7 cellular contexts compared by ENCODE assay signal in genomic region chr3:47760207-47760606, GRCh38. TPM values are rescaled to one million over a fixed set of nuclear protein-coding genes. Genes with fewer than 3 reads are reported as not detected.
A peak's percentile ranks its signal among the peaks of the same experiment; 100 is the strongest.
DNase-seq lines count a peak whose midpoint lies in the region; ATAC-seq and TF ChIP-seq lines count a peak whose summit lies in the region.
"Not testable (repeated sequence)": the region's sequence is repeated elsewhere in the genome, so short reads cannot be mapped to it uniquely, and the experiment has no call there.

No MANE protein-coding gene starts in this region.

- not testable (repeated sequence) for H3K27me3 Mint-ChIP-seq in CD4-positive, alpha-beta T cell; activated CD4-positive, alpha-beta T cell treated with anti-CD3 and anti-CD28 coated beads, Interleukin-2, amount 10 ng/mL, durations not matched to agents 7 days and 5 days; activated naive CD8-positive, alpha-beta T cell; naive thymus-derived CD4-positive, alpha-beta T cell; progenitor cell of endocrine pancreas

- not testable (repeated sequence) for H3K4me3 ChIP-seq in naive thymus-derived CD4-positive, alpha-beta T cell (ENCODE audit: low read length); stomach

- not testable (repeated sequence) for H3K27ac ChIP-seq in CD4-positive, alpha-beta T cell (ENCODE audit: low read depth, low read length); naive thymus-derived CD4-positive, alpha-beta T cell (ENCODE audit: low read depth, low read length); stomach

- peaks cover 51% of the 10 kb centered on the region for H3K36me3 Mint-ChIP-seq in CD4-positive, alpha-beta T cell (ENCODE audit: low read depth)
- peaks cover 10% of the 10 kb centered on the region for H3K36me3 Mint-ChIP-seq in activated CD4-positive, alpha-beta T cell treated with anti-CD3 and anti-CD28 coated beads, Interleukin-2, amount 10 ng/mL, durations not matched to agents 7 days and 5 days (ENCODE audit: low read depth)
- not testable (repeated sequence) for H3K36me3 Mint-ChIP-seq in activated naive CD8-positive, alpha-beta T cell
- H3K36me3 Mint-ChIP-seq in naive thymus-derived CD4-positive, alpha-beta T cell = peaks cover 0 to 16% (median 10%) of the 10 kb centered on the region in 5 donors
- H3K36me3 Mint-ChIP-seq in progenitor cell of endocrine pancreas (ENCODE audit: insufficient read depth) = peaks cover 21% of the 10 kb centered on the region

- not testable (repeated sequence) for H3K27me3 ChIP-seq in CD4-positive, alpha-beta T cell (ENCODE audit: control insufficient read depth, insufficient read depth, low read length); naive thymus-derived CD4-positive, alpha-beta T cell (ENCODE audit: control insufficient read depth in 2 of 2, insufficient read depth in 2 of 2, low read length in 2 of 2); stomach

- not testable (repeated sequence) for ATAC-seq in CD4-positive, alpha-beta T cell (ENCODE audit: poor library complexity); naive thymus-derived CD4-positive, alpha-beta T cell

- intact Hi-C loops in CD4-positive, alpha-beta T cell (cut with DNase I, micrococcal nuclease); naive thymus-derived CD4-positive, alpha-beta T cell (cut with micrococcal nuclease); stomach (cut with DNase I; ENCODE audit: low total_unique reads): not testable (repeated sequence)

- TF ChIP-seq EP300 in stomach (IDR thresholded peaks at IDR 0.05) = not testable (repeated sequence)

- DNase-seq in CD4-positive, alpha-beta T cell; activated CD4-positive, alpha-beta T cell treated with anti-CD3 and anti-CD28 coated beads, Interleukin-2, amount 10 ng/mL, durations not matched to agents 7 days and 5 days; naive thymus-derived CD4-positive, alpha-beta T cell; progenitor cell of endocrine pancreas (ENCODE audit: low spot score, unreplicated experiment): not testable (repeated sequence)
- DNase-seq in erythroblast (lab: John Stamatoyannopoulos, UW) (peak; percentile 49 to 59), stomach (peak; percentile 9)

- TF ChIP-seq POLR2A in erythroblast (IDR thresholded peaks at IDR 0.05; ENCODE audit: low read length); stomach (IDR thresholded peaks at IDR 0.05): not testable (repeated sequence)

- H3K36me3 ChIP-seq in naive thymus-derived CD4-positive, alpha-beta T cell (ENCODE audit: control insufficient read depth in 2 of 3, insufficient read depth in 3 of 3, low read length in 3 of 3) = peaks cover 0 to 28% (median 5%) of the 10 kb centered on the region in 3 experiments
- peaks cover 0 to 49% (median 35%) of the 10 kb centered on the region in 4 donors for H3K36me3 ChIP-seq in stomach

- H3K9me3 Mint-ChIP-seq in CD4-positive, alpha-beta T cell; activated CD4-positive, alpha-beta T cell treated with anti-CD3 and anti-CD28 coated beads, Interleukin-2, amount 10 ng/mL, durations not matched to agents 7 days and 5 days; activated naive CD8-positive, alpha-beta T cell (ENCODE audit: low read depth); naive thymus-derived CD4-positive, alpha-beta T cell; progenitor cell of endocrine pancreas (ENCODE audit: low read depth): not testable (repeated sequence)

- CTCF ChIA-PET in CD4-positive, alpha-beta T cell (lab: Charles Lee) = interaction anchor here (0.5 kb wide), 1 partner anchor 81 kb away, joined by 4 read pairs; no protein-coding TSS in a partner anchor
- CTCF ChIA-PET in activated CD4-positive, alpha-beta T cell treated with anti-CD3 and anti-CD28 coated beads, Interleukin-2, amount 10 ng/mL, durations not matched to agents 7 days and 5 days (lab: Charles Lee) = interaction anchor here (1.0 to 1.4 kb wide), 2 partner anchors 13 to 84 kb away, joined by 3 to 4 read pairs; no protein-coding TSS in a partner anchor
- CTCF ChIA-PET in naive thymus-derived CD4-positive, alpha-beta T cell (lab: Charles Lee) = not testable (repeated sequence)

- 89 to 95% (median 92%) methylated on average over 4 of the region's 4 CpGs for WGBS in stomach, 5 donors

- H3K4me1 Mint-ChIP-seq in CD4-positive, alpha-beta T cell (ENCODE audit: low read depth) = peaks cover 10% of the 10 kb centered on the region
- peaks cover 12% of the 10 kb centered on the region for H3K4me1 Mint-ChIP-seq in activated CD4-positive, alpha-beta T cell treated with anti-CD3 and anti-CD28 coated beads, Interleukin-2, amount 10 ng/mL, durations not matched to agents 7 days and 5 days
- H3K4me1 Mint-ChIP-seq in activated naive CD8-positive, alpha-beta T cell (ENCODE audit: low read depth); progenitor cell of endocrine pancreas (ENCODE audit: low read depth): not testable (repeated sequence)
- peaks cover under 1 to 19% (median 5%) of the 10 kb centered on the region in 7 donors for H3K4me1 Mint-ChIP-seq in naive thymus-derived CD4-positive, alpha-beta T cell

- peak overlapping the region; percentile 61 for H3K27ac Mint-ChIP-seq in CD4-positive, alpha-beta T cell
- peak overlapping the region; percentile 41 for H3K27ac Mint-ChIP-seq in activated CD4-positive, alpha-beta T cell treated with anti-CD3 and anti-CD28 coated beads, Interleukin-2, amount 10 ng/mL, durations not matched to agents 7 days and 5 days
- peak overlapping the region; percentile 22 for H3K27ac Mint-ChIP-seq in activated naive CD8-positive, alpha-beta T cell
- peak overlapping the region in 5 of 9 donors; percentile 7 to 51 (median 21) for H3K27ac Mint-ChIP-seq in naive thymus-derived CD4-positive, alpha-beta T cell
- H3K27ac Mint-ChIP-seq in progenitor cell of endocrine pancreas = peak overlapping the region; percentile 62

- POLR2A ChIA-PET in CD4-positive, alpha-beta T cell (lab: Charles Lee); activated CD4-positive, alpha-beta T cell treated with anti-CD3 and anti-CD28 coated beads, Interleukin-2, amount 10 ng/mL, durations not matched to agents 7 days and 5 days (lab: Charles Lee): not testable (repeated sequence)
- POLR2A ChIA-PET in naive thymus-derived CD4-positive, alpha-beta T cell (lab: Charles Lee) = interaction anchor here (0.6 kb wide), 1 partner anchor 10 kb away, joined by 3 read pairs; no protein-coding TSS in a partner anchor

- H3K4me1 ChIP-seq in naive thymus-derived CD4-positive, alpha-beta T cell (ENCODE audit: control insufficient read depth in 2 of 2, insufficient read depth in 2 of 2, low read length in 2 of 2); stomach: not testable (repeated sequence)

- H3K4me3 Mint-ChIP-seq in CD4-positive, alpha-beta T cell; activated CD4-positive, alpha-beta T cell treated with anti-CD3 and anti-CD28 coated beads, Interleukin-2, amount 10 ng/mL, durations not matched to agents 7 days and 5 days; activated naive CD8-positive, alpha-beta T cell; naive thymus-derived CD4-positive, alpha-beta T cell; progenitor cell of endocrine pancreas (ENCODE audit: low read depth): not testable (repeated sequence)

- TF ChIP-seq CTCF in CD4-positive, alpha-beta T cell (IDR thresholded peaks at IDR 0.05); progenitor cell of endocrine pancreas (IDR thresholded peaks at IDR 0.05; ENCODE audit: unreplicated experiment); stomach (IDR thresholded peaks at IDR 0.05): not testable (repeated sequence)

- not testable (repeated sequence) for H3K9me3 ChIP-seq in CD4-positive, alpha-beta T cell (ENCODE audit: control insufficient read depth, low read length); naive thymus-derived CD4-positive, alpha-beta T cell (ENCODE audit: control insufficient read depth in 2 of 3, low read length in 3 of 3); stomach

RNA-seq across cellular contexts. Expression of gene SMARCC1, which starts 21.5 kb away (rescaled TPM):
- total RNA-seq in CD4-positive, alpha-beta T cell = 10 to 100 TPM; 74.2 to 76.2 TPM
- 100 to 1,000 TPM in 1 of 2 experiments, 10 to 100 TPM in 1; 96.4 to 109 TPM for total RNA-seq in activated CD4-positive, alpha-beta T cell treated with anti-CD3 and anti-CD28 coated beads, Interleukin-2, amount 10 ng/mL, durations not matched to agents 7 days and 5 days
- 100 to 1,000 TPM in 2 of 5 experiments, 10 to 100 TPM in 3; 92.2 to 125 (median 99.1) TPM for total RNA-seq in naive thymus-derived CD4-positive, alpha-beta T cell
- 10 to 100 TPM; 54.0 to 62.4 TPM for polyA plus RNA-seq in naive thymus-derived CD4-positive, alpha-beta T cell
- total RNA-seq in progenitor cell of endocrine pancreas (250 and 257 TPM in 2 replicates), stomach (10 to 100 TPM; 19.8 to 64.3 (median 50.4) TPM)
- 10 to 100 TPM in 2 of 3 donors, 1 to 10 TPM in 1; 8.6 to 18.0 (median 16.7) TPM for polyA plus RNA-seq in stomach

RNA-seq across cellular contexts. Expression of gene DHX30, which starts 42.7 kb away (rescaled TPM):
- total RNA-seq in CD4-positive, alpha-beta T cell = 10 to 100 TPM; 75.1 to 75.6 TPM
- total RNA-seq in activated CD4-positive, alpha-beta T cell treated with anti-CD3 and anti-CD28 coated beads, Interleukin-2, amount 10 ng/mL, durations not matched to agents 7 days and 5 days = 10 to 100 TPM; 73.2 to 77.8 TPM
- total RNA-seq in naive thymus-derived CD4-positive, alpha-beta T cell = 100 to 1,000 TPM in 1 of 5 experiments, 10 to 100 TPM in 4; 64.1 to 103 (median 92.0) TPM
- polyA plus RNA-seq in naive thymus-derived CD4-positive, alpha-beta T cell = 10 to 100 TPM; 27.8 to 65.8 TPM
- total RNA-seq in progenitor cell of endocrine pancreas (115 and 130 TPM in 2 replicates), stomach (10 to 100 TPM; 40.8 to 56.2 (median 50.1) TPM)
- 10 to 100 TPM; 22.6 to 34.0 (median 26.2) TPM for polyA plus RNA-seq in stomach
